ENCODE assay signal across 2 cellular contexts in genomic region chr5:135092476-135092875, GRCh38.
TF ChIP-seq lines count a peak whose summit lies in the region.

No MANE protein-coding gene starts in this region.

TF ChIP-seq in GM23338, 12 proteins besides CTCF, POLR2A, EP300 and RAD21:
- TF ChIP-seq JUNB (IDR thresholded peaks at IDR 0.05; ENCODE audit: unreplicated experiment), result no peak
- TF ChIP-seq EZH2phosphoT487 (IDR thresholded peaks at IDR 0.05; ENCODE audit: unreplicated experiment), result no peak
- TF ChIP-seq, protein P1, sequence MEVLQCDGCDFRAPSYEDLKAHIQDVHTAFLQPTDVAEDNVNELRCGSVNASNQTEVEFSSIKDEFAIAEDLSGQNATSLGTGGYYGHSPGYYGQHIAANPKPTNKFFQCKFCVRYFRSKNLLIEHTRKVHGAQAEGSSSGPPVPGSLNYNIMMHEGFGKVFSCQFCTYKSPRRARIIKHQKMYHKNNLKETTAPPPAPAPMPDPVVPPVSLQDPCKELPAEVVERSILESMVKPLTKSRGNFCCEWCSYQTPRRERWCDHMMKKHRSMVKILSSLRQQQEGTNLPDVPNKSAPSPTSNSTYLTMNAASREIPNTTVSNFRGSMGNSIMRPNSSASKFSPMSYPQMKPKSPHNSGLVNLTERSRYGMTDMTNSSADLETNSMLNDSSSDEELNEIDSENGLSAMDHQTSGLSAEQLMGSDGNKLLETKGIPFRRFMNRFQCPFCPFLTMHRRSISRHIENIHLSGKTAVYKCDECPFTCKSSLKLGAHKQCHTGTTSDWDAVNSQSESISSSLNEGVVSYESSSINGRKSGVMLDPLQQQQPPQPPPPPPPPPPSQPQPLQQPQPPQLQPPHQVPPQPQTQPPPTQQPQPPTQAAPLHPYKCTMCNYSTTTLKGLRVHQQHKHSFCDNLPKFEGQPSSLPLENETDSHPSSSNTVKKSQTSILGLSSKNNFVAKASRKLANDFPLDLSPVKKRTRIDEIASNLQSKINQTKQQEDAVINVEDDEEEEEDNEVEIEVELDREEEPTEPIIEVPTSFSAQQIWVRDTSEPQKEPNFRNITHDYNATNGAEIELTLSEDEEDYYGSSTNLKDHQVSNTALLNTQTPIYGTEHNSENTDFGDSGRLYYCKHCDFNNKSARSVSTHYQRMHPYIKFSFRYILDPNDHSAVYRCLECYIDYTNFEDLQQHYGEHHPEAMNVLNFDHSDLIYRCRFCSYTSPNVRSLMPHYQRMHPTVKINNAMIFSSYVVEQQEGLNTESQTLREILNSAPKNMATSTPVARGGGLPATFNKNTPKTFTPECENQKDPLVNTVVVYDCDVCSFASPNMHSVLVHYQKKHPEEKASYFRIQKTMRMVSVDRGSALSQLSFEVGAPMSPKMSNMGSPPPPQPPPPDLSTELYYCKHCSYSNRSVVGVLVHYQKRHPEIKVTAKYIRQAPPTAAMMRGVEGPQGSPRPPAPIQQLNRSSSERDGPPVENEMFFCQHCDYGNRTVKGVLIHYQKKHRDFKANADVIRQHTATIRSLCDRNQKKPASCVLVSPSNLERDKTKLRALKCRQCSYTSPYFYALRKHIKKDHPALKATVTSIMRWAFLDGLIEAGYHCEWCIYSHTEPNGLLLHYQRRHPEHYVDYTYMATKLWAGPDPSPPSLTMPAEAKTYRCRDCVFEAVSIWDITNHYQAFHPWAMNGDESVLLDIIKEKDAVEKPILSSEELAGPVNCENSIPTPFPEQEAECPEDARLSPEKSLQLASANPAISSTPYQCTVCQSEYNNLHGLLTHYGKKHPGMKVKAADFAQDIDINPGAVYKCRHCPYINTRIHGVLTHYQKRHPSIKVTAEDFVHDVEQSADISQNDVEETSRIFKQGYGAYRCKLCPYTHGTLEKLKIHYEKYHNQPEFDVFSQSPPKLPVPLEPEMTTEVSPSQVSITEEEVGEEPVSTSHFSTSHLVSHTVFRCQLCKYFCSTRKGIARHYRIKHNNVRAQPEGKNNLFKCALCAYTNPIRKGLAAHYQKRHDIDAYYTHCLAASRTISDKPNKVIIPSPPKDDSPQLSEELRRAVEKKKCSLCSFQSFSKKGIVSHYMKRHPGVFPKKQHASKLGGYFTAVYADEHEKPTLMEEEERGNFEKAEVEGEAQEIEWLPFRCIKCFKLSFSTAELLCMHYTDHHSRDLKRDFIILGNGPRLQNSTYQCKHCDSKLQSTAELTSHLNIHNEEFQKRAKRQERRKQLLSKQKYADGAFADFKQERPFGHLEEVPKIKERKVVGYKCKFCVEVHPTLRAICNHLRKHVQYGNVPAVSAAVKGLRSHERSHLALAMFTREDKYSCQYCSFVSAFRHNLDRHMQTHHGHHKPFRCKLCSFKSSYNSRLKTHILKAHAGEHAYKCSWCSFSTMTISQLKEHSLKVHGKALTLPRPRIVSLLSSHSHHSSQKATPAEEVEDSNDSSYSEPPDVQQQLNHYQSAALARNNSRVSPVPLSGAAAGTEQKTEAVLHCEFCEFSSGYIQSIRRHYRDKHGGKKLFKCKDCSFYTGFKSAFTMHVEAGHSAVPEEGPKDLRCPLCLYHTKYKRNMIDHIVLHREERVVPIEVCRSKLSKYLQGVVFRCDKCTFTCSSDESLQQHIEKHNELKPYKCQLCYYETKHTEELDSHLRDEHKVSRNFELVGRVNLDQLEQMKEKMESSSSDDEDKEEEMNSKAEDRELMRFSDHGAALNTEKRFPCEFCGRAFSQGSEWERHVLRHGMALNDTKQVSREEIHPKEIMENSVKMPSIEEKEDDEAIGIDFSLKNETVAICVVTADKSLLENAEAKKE (CRISPR knock-in tag; IDR thresholded peaks at IDR 0.05), result no peak
- TF ChIP-seq EZH2 (IDR thresholded peaks at IDR 0.05; ENCODE audit: low read depth, unreplicated experiment), result no peak
- TF ChIP-seq, protein P2, sequence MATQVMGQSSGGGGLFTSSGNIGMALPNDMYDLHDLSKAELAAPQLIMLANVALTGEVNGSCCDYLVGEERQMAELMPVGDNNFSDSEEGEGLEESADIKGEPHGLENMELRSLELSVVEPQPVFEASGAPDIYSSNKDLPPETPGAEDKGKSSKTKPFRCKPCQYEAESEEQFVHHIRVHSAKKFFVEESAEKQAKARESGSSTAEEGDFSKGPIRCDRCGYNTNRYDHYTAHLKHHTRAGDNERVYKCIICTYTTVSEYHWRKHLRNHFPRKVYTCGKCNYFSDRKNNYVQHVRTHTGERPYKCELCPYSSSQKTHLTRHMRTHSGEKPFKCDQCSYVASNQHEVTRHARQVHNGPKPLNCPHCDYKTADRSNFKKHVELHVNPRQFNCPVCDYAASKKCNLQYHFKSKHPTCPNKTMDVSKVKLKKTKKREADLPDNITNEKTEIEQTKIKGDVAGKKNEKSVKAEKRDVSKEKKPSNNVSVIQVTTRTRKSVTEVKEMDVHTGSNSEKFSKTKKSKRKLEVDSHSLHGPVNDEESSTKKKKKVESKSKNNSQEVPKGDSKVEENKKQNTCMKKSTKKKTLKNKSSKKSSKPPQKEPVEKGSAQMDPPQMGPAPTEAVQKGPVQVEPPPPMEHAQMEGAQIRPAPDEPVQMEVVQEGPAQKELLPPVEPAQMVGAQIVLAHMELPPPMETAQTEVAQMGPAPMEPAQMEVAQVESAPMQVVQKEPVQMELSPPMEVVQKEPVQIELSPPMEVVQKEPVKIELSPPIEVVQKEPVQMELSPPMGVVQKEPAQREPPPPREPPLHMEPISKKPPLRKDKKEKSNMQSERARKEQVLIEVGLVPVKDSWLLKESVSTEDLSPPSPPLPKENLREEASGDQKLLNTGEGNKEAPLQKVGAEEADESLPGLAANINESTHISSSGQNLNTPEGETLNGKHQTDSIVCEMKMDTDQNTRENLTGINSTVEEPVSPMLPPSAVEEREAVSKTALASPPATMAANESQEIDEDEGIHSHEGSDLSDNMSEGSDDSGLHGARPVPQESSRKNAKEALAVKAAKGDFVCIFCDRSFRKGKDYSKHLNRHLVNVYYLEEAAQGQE (IDR thresholded peaks at IDR 0.05; ENCODE audit: unreplicated experiment), result peak; percentile 36

TF ChIP-seq in H1, 55 proteins besides CTCF, POLR2A, EP300 and RAD21:
- no peak for TF ChIP-seq ZNF274 (IDR thresholded peaks at IDR 0.05; ENCODE audit: borderline replicate concordance, extremely low read depth, low read length)
- TF ChIP-seq YY1 (IDR thresholded peaks at IDR 0.05; ENCODE audit: low read depth, low read length), result no peak
- peak; percentile 43; the same call in 1 of the 2 replicates for TF ChIP-seq TBP (IDR thresholded peaks at IDR 0.05; ENCODE audit: low read depth, low read length)
- no peak for TF ChIP-seq POU5F1 (IDR thresholded peaks at IDR 0.05; ENCODE audit: low read depth, low read length)
